ENCODE assay signal across 12 cellular contexts in genomic region chr11:31804439-31805036, GRCh38. TPM values are rescaled to one million over a fixed set of nuclear protein-coding genes. Genes with fewer than 3 reads are reported as not detected.
DNase-seq lines count a peak whose midpoint lies in the region; ATAC-seq and TF ChIP-seq lines count a peak whose summit lies in the region.
"Had no signal": no experiment of that assay in that cellular context is flagged by ENCODE, and none has a peak within 500 bp of the region (broad histone marks: within the 10 kb centered on the region; RNA-seq: fewer than 3 reads in every experiment).

No MANE protein-coding gene starts in this region.

- H3K9ac ChIP-seq in Karpas-422 (ENCODE audit: low read length) (peak overlapping the region; percentile 16; the same call in 1 of the 2 replicates), PC-3 (ENCODE audit: low read length) (no peak overlapping the region)

- no peak overlapping the region for H3K27ac ChIP-seq in Karpas-422 (ENCODE audit: low read length)
- no peak overlapping the region for H3K27ac ChIP-seq in PC-3 (ENCODE audit: low read length)
- H3K27ac ChIP-seq: 22Rv1 had no signal

- H3K9me2 ChIP-seq in Karpas-422 (replicated peaks; ENCODE audit: insufficient read depth, low read length), result no peaks in the 10 kb centered on the region
- H3K9me2 ChIP-seq in PC-3 (replicated peaks; ENCODE audit: low read length), result no peaks in the 10 kb centered on the region

- no peaks in the 10 kb centered on the region for H3K36me3 ChIP-seq in Karpas-422 (ENCODE audit: insufficient read depth, low read length)
- H3K36me3 ChIP-seq in PC-3 (ENCODE audit: low read depth, low read length), result no peaks in the 10 kb centered on the region

- no peak for ATAC-seq in PC-3

- H3K4me2 ChIP-seq in Karpas-422 (ENCODE audit: low read depth, low read length, poor library complexity, severe bottlenecking), result peak overlapping the region; percentile 66
- H3K4me2 ChIP-seq in PC-3 (ENCODE audit: low read length), result no peak overlapping the region

- H3K4me3 Mint-ChIP-seq in endothelial cell (ENCODE audit: unreplicated experiment), result peak overlapping the region; percentile 63

- DNase-seq in DMS53 (lab: John Stamatoyannopoulos, UW) (peak; percentile 11), DMS53 treated with DMSO at 0.1 percent for 48 hours (lab: John Stamatoyannopoulos, UW; ENCODE audit: unreplicated experiment) (no peak), Karpas-422 (peak; percentile 44), endothelial cell (ENCODE audit: low spot score) (no peak), retina (peak; percentile 91), RPMI8226 (no peak), NCI-H1930 (lab: John Stamatoyannopoulos, UW) (no peak), PC-3 (no peak)
- DNase-seq: activated gamma-delta T cell treated with Interleukin-2 at 50 U/mL for 16 hours, NCI-H1417, SIG-M5 had no signal

- BruUV-seq in PC-3 (replicated peaks; lab: Mats Ljungman, UMichigan), result no TSS peak

- no peaks in the 10 kb centered on the region for H3K9me3 ChIP-seq in Karpas-422 (ENCODE audit: low read length)
- H3K9me3 ChIP-seq in PC-3 (ENCODE audit: low read length), result no peaks in the 10 kb centered on the region

- H4K20me1 ChIP-seq in Karpas-422 (ENCODE audit: insufficient read depth, low read depth, low read length) (no peaks in the 10 kb centered on the region), PC-3 (ENCODE audit: low read length) (no peaks in the 10 kb centered on the region)

- H3K27me3 ChIP-seq in Karpas-422 (ENCODE audit: low read length) (no peaks in the 10 kb centered on the region), PC-3 (ENCODE audit: low read length) (no peaks in the 10 kb centered on the region)

- POLR2A ChIA-PET in PC-3 (lab: Charles Lee; ENCODE audit: unreplicated experiment), result no interaction called here

- no peak for TF ChIP-seq CTCF in endothelial cell (IDR thresholded peaks at IDR 0.05; ENCODE audit: unreplicated experiment)
- TF ChIP-seq CTCF in PC-3 (conservative IDR thresholded peaks at IDR 0.05; ENCODE audit: low read depth, low read length), result no peak

- peaks cover 13% of the 10 kb centered on the region for H3K4me1 ChIP-seq in Karpas-422 (ENCODE audit: low read length)
- H3K4me1 ChIP-seq in PC-3 (ENCODE audit: insufficient read depth, low read length), result peaks cover 9% of the 10 kb centered on the region; the same call in 1 of the 2 replicates

- H3K4me3 ChIP-seq in Karpas-422 (ENCODE audit: low read length), result peak overlapping the region; percentile 52; the same call in 1 of the 2 replicates
- H3K4me3 ChIP-seq in PC-3 (ENCODE audit: low read length), result no peak overlapping the region

- H3K79me2 ChIP-seq in Karpas-422 (ENCODE audit: low read length) (no peaks in the 10 kb centered on the region), PC-3 (ENCODE audit: low read length) (peaks cover 31% of the 10 kb centered on the region)

- H2AFZ ChIP-seq in Karpas-422 (ENCODE audit: low read length), result peak overlapping the region; percentile 84
- H2AFZ ChIP-seq in PC-3 (ENCODE audit: low read length), result no peak overlapping the region

- no peaks in the 10 kb centered on the region for H3F3A ChIP-seq in PC-3 (ENCODE audit: low read length, unreplicated experiment)

- H3K9me3 Mint-ChIP-seq in endothelial cell (ENCODE audit: unreplicated experiment), result no peaks in the 10 kb centered on the region

- CTCF ChIA-PET in PC-3 (lab: Charles Lee), result no interaction called here

- peak overlapping the region; percentile 22 for H3K27ac Mint-ChIP-seq in endothelial cell (ENCODE audit: unreplicated experiment)

- peaks cover 60% of the 10 kb centered on the region for H3K27me3 Mint-ChIP-seq in endothelial cell (ENCODE audit: unreplicated experiment)

- intact Hi-C loops in PC-3 (cut with micrococcal nuclease), result no loop called here

- peaks cover 6% of the 10 kb centered on the region for H3K36me3 Mint-ChIP-seq in endothelial cell (ENCODE audit: low read depth, unreplicated experiment)

- H3K4me1 Mint-ChIP-seq in endothelial cell (ENCODE audit: unreplicated experiment), result peaks cover 46% of the 10 kb centered on the region

RNA-seq across cellular contexts. Expression of gene PAX6, which starts 6.6 kb away (rescaled TPM):
- 0.61 and 5.9 TPM in 2 replicates for total RNA-seq in Karpas-422 (2014; rRNA removed; shearing (Covaris generic); ENCODE audit: low replicate concordance)
- total RNA-seq in endothelial cell (ENCODE audit: unreplicated experiment), result 2.7 TPM
- 14.6 and 25.7 TPM in 2 replicates for total RNA-seq in PC-3 (2014; rRNA removed)

Comparison
In these comparisons a context has a peak if more than half of its experiments do, and no peak if none do; other contexts are left out.
1. DNase-seq: peak in DMS53 (single experiment), Karpas-422 (single experiment) and retina (single experiment); none in DMS53 treated with DMSO at 0.1 percent for 48 hours (single experiment), endothelial cell (single experiment), RPMI8226 (single experiment), NCI-H1930 (0 of 2) and PC-3 (single experiment).